In the genomic region with DNA sequence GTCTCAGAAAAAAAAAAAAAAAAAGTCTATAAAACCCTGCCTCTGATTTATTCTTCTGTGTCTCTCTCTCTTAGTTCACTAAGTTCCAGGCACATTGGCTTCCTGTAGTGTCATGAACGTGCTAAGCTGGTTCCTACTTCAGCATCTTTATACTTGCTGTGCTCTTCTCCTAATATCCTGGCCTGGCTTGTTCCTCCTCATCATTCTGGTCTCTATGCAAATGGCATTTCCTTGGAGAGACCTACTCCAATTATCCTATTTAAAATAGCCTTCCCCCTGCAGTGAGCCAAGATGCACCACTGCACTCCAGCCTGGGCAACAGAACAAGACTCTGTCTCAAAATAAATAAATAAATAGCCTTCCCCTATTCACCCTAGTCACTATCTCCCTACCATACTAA, we compare ENCODE assay signal across 32 cellular contexts.
"Had no signal": no experiment of that assay in that cellular context is flagged by ENCODE, and none has a peak within 500 bp of the region (broad histone marks: within the 10 kb centered on the region; RNA-seq: fewer than 3 reads in every experiment).

No MANE protein-coding gene starts in this region.

- H3K9me3 Mint-ChIP-seq: activated CD4-positive, alpha-beta memory T cell treated with anti-CD3 and anti-CD28 coated beads for 36 hours; activated naive CD4-positive, alpha-beta T cell treated with anti-CD3 and anti-CD28 coated beads for 36 hours; activated naive CD4-positive, alpha-beta T cell treated with anti-CD3 and anti-CD28 coated beads, Interleukin-2, amount 50 U/mL, for 24 hours; activated naive CD8-positive, alpha-beta T cell treated with anti-CD3 and anti-CD28 coated beads for 36 hours; activated naive CD8-positive, alpha-beta T cell treated with anti-CD3 and anti-CD28 coated beads, Interleukin-2, amount 50 U/mL, for 24 hours; activated T-helper 1 cell treated with anti-CD3 and anti-CD28 coated beads, Interleukin-12 subunit alpha, Interleukin-12 subunit beta, Interleukin-2, Interleukin-4 antibody, amounts not matched to agents 30 ng/mL and 10 ng/mL and 1 ng/mL, durations not matched to agents 14 hours and 24 hours and 36 hours; activated T-helper 2 cell treated with anti-CD3 and anti-CD28 coated beads, Interferon-gamma antibody, Interleukin-2, Interleukin-4, amounts not matched to agents 10 μg/mL and 5 μg/mL and 100 μg/mL, durations not matched to agents 14 hours and 24 hours and 36 hours had no signal

- H3K4me1 ChIP-seq: adrenal gland, body of pancreas, breast epithelium, esophagus squamous epithelium, gastroesophageal sphincter had no signal

- H3K4me3 ChIP-seq: adrenal gland, body of pancreas, breast epithelium, cardiac muscle cell, esophagus squamous epithelium, gastroesophageal sphincter had no signal

- H3K36me3 ChIP-seq: breast epithelium had no signal

- ATAC-seq: activated CD4-positive, alpha-beta T cell treated with anti-CD3 and anti-CD28 coated beads for 36 hours; activated CD8-positive, alpha-beta memory T cell treated with anti-CD3 and anti-CD28 coated beads, Interleukin-2, amount 10 ng/mL, durations not matched to agents 7 days and 5 days; activated CD8-positive, alpha-beta T cell treated with anti-CD3 and anti-CD28 coated beads, Interleukin-2, amount 10 ng/mL, durations not matched to agents 7 days and 5 days; activated naive CD8-positive, alpha-beta T cell treated with anti-CD3 and anti-CD28 coated beads, Interleukin-2, amount 50 U/mL, for 24 hours; body of pancreas; gastroesophageal sphincter had no signal

- H3K27ac Mint-ChIP-seq: activated CD4-positive, alpha-beta memory T cell treated with anti-CD3 and anti-CD28 coated beads for 36 hours; activated CD4-positive, alpha-beta T cell treated with anti-CD3 and anti-CD28 coated beads for 36 hours; activated CD4-positive, alpha-beta T cell treated with anti-CD3 and anti-CD28 coated beads, Interleukin-2, amount 10 ng/mL, durations not matched to agents 24 days and 14 days; activated CD8-positive, alpha-beta memory T cell treated with anti-CD3 and anti-CD28 coated beads, Interleukin-2, amount 10 ng/mL, durations not matched to agents 7 days and 5 days; activated CD8-positive, alpha-beta T cell treated with anti-CD3 and anti-CD28 coated beads, Interleukin-2, amount 10 ng/mL, durations not matched to agents 7 days and 5 days; activated naive CD4-positive, alpha-beta T cell treated with anti-CD3 and anti-CD28 coated beads for 36 hours; activated naive CD4-positive, alpha-beta T cell treated with anti-CD3 and anti-CD28 coated beads, Interleukin-2, amount 50 U/mL, for 24 hours; activated naive CD8-positive, alpha-beta T cell treated with anti-CD3 and anti-CD28 coated beads for 36 hours; activated naive CD8-positive, alpha-beta T cell treated with anti-CD3 and anti-CD28 coated beads, Interleukin-2, amount 50 U/mL, for 24 hours; activated T-helper 1 cell treated with anti-CD3 and anti-CD28 coated beads, Interleukin-12 subunit alpha, Interleukin-12 subunit beta, Interleukin-2, Interleukin-4 antibody, amounts not matched to agents 30 ng/mL and 10 ng/mL and 1 ng/mL, durations not matched to agents 14 hours and 24 hours and 36 hours; activated T-helper 2 cell treated with anti-CD3 and anti-CD28 coated beads, Interferon-gamma antibody, Interleukin-2, Interleukin-4, amounts not matched to agents 10 μg/mL and 5 μg/mL and 100 μg/mL, durations not matched to agents 14 hours and 24 hours and 36 hours had no signal

- H3K27me3 Mint-ChIP-seq: activated CD4-positive, alpha-beta memory T cell treated with anti-CD3 and anti-CD28 coated beads for 36 hours; activated CD4-positive, alpha-beta T cell treated with anti-CD3 and anti-CD28 coated beads for 36 hours; activated CD4-positive, alpha-beta T cell treated with anti-CD3 and anti-CD28 coated beads, Interleukin-2, amount 10 ng/mL, durations not matched to agents 24 days and 14 days; activated CD8-positive, alpha-beta memory T cell treated with anti-CD3 and anti-CD28 coated beads, Interleukin-2, amount 10 ng/mL, durations not matched to agents 7 days and 5 days; activated naive CD4-positive, alpha-beta T cell treated with anti-CD3 and anti-CD28 coated beads, Interleukin-2, amount 50 U/mL, for 24 hours; activated naive CD8-positive, alpha-beta T cell treated with anti-CD3 and anti-CD28 coated beads for 36 hours; activated naive CD8-positive, alpha-beta T cell treated with anti-CD3 and anti-CD28 coated beads, Interleukin-2, amount 50 U/mL, for 24 hours had no signal

- H3K27me3 ChIP-seq: adrenal gland, body of pancreas, breast epithelium, cardiac muscle cell, esophagus squamous epithelium, gastroesophageal sphincter had no signal

- H3K27ac ChIP-seq: adrenal gland, body of pancreas, breast epithelium, cardiac muscle cell, epithelial cell of prostate, esophagus squamous epithelium, gastroesophageal sphincter had no signal

- H3K9me3 ChIP-seq: adrenal gland, body of pancreas, breast epithelium, esophagus squamous epithelium, gastroesophageal sphincter had no signal

- H3K4me1 Mint-ChIP-seq: activated CD4-positive, alpha-beta T cell treated with anti-CD3 and anti-CD28 coated beads for 36 hours; activated naive CD4-positive, alpha-beta T cell treated with anti-CD3 and anti-CD28 coated beads, Interleukin-2, amount 50 U/mL, for 24 hours; activated naive CD8-positive, alpha-beta T cell treated with anti-CD3 and anti-CD28 coated beads for 36 hours; activated naive CD8-positive, alpha-beta T cell treated with anti-CD3 and anti-CD28 coated beads, Interleukin-2, amount 50 U/mL, for 24 hours had no signal

- H3K4me3 Mint-ChIP-seq: activated CD4-positive, alpha-beta memory T cell treated with anti-CD3 and anti-CD28 coated beads for 36 hours; activated CD4-positive, alpha-beta T cell treated with anti-CD3 and anti-CD28 coated beads for 36 hours; activated CD4-positive, alpha-beta T cell treated with anti-CD3 and anti-CD28 coated beads, Interleukin-2, amount 10 ng/mL, durations not matched to agents 24 days and 14 days; activated CD8-positive, alpha-beta memory T cell treated with anti-CD3 and anti-CD28 coated beads, Interleukin-2, amount 10 ng/mL, durations not matched to agents 7 days and 5 days; activated CD8-positive, alpha-beta T cell treated with anti-CD3 and anti-CD28 coated beads, Interleukin-2, amount 10 ng/mL, durations not matched to agents 7 days and 5 days; activated naive CD4-positive, alpha-beta T cell treated with anti-CD3 and anti-CD28 coated beads for 36 hours; activated naive CD4-positive, alpha-beta T cell treated with anti-CD3 and anti-CD28 coated beads, Interleukin-2, amount 50 U/mL, for 24 hours; activated naive CD8-positive, alpha-beta T cell treated with anti-CD3 and anti-CD28 coated beads for 36 hours; activated naive CD8-positive, alpha-beta T cell treated with anti-CD3 and anti-CD28 coated beads, Interleukin-2, amount 50 U/mL, for 24 hours; activated T-helper 1 cell treated with anti-CD3 and anti-CD28 coated beads, Interleukin-12 subunit alpha, Interleukin-12 subunit beta, Interleukin-2, Interleukin-4 antibody, amounts not matched to agents 30 ng/mL and 10 ng/mL and 1 ng/mL, durations not matched to agents 14 hours and 24 hours and 36 hours had no signal

- DNase-seq: activated CD4-positive, alpha-beta memory T cell treated with anti-CD3 and anti-CD28 coated beads for 36 hours; activated CD4-positive, alpha-beta T cell treated with anti-CD3 and anti-CD28 coated beads for 36 hours; activated CD4-positive, alpha-beta T cell treated with anti-CD3 and anti-CD28 coated beads, Interleukin-2, amount 10 ng/mL, durations not matched to agents 24 days and 14 days; activated CD4-positive, CD25-positive, alpha-beta regulatory T cell; activated CD4-positive, CD25-positive, alpha-beta regulatory T cell treated with anti-CD3 and anti-CD28 coated beads, Interleukin-2, amount 50 U/mL, for 72 hours; activated CD8-positive, alpha-beta memory T cell treated with anti-CD3 and anti-CD28 coated beads, Interleukin-2, amount 10 ng/mL, durations not matched to agents 7 days and 5 days; activated CD8-positive, alpha-beta memory T cell treated with anti-CD3 and anti-CD28 coated beads, Interleukin-2, amount 50 U/mL, for 4 hours; activated CD8-positive, alpha-beta T cell treated with anti-CD3 and anti-CD28 coated beads, Interleukin-2, amount 10 ng/mL, durations not matched to agents 7 days and 5 days; activated effector memory CD4-positive, alpha-beta T cell treated with anti-CD3 and anti-CD28 coated beads, Interleukin-2, amount 50 U/mL, for 16 hours; activated naive CD4-positive, alpha-beta T cell treated with anti-CD3 and anti-CD28 coated beads for 36 hours; activated naive CD8-positive, alpha-beta T cell treated with anti-CD3 and anti-CD28 coated beads for 36 hours; activated naive CD8-positive, alpha-beta T cell treated with anti-CD3 and anti-CD28 coated beads, Interleukin-2, amount 50 U/mL, for 24 hours; activated T-cell treated with anti-CD3 and anti-CD28 coated beads, Interleukin-2, amount 50 U/mL, for 1 hour; activated T-cell treated with anti-CD3 and anti-CD28 coated beads, Interleukin-2, amount 50 U/mL, for 48 hours; adrenal gland; aorta; body of pancreas; central memory CD4-positive, alpha-beta T cell; cortex of kidney; dermis blood vessel endothelial cell; effector CD4-positive, alpha-beta T cell; esophagus squamous epithelium; foreskin melanocyte; T-helper 1 cell; T-helper 2 cell had no signal
